23 cellular contexts compared by ENCODE assay signal in the genomic region with DNA sequence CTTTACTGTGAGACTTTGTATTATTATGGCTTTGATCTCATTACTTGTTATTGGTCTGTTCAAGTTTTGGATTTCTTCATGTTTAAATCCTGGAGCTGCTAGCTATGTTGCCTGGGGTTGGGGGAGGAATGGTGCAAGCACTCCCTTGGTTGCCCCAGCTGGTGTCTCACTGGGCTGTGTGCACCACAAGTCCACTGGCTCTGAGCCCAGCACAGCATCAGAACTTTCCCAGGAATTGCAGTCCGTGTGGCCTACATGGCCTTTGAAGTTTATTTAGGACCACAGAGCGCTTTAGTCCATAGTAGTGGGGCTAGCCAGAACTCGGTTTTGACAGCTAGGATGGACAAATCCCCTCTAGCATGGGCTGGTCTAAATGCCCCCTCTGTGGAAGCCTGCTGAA.
"Had no signal": no experiment of that assay in that cellular context is flagged by ENCODE, and none has a peak within 500 bp of the region (broad histone marks: within the 10 kb centered on the region; RNA-seq: fewer than 3 reads in every experiment).

No MANE protein-coding gene starts in this region.

- H3K4me3 Mint-ChIP-seq: activated CD4-positive, alpha-beta T cell treated with anti-CD3 and anti-CD28 coated beads for 36 hours; activated T-helper 1 cell treated with anti-CD3 and anti-CD28 coated beads, Interleukin-12 subunit alpha, Interleukin-12 subunit beta, Interleukin-2, Interleukin-4 antibody, amounts not matched to agents 30 ng/mL and 10 ng/mL and 1 ng/mL, durations not matched to agents 14 hours and 24 hours and 36 hours had no signal

- H3K27me3 ChIP-seq: body of pancreas, left lung, right atrium auricular region, upper lobe of left lung had no signal

- DNase-seq: activated CD4-positive, alpha-beta T cell treated with anti-CD3 and anti-CD28 coated beads for 36 hours; activated CD4-positive, alpha-beta T cell treated with anti-CD3 and anti-CD28 coated beads, Interleukin-2, amount 50 U/mL, for 48 hours; activated gamma-delta T cell treated with Interleukin-2 at 50 U/mL for 16 hours; activated T-cell treated with anti-CD3 and anti-CD28 coated beads for 4 hours; body of pancreas; caudate nucleus; effector CD4-positive, alpha-beta T cell; head of caudate nucleus; kidney; left lung; occipital lobe; small intestine; stimulated activated CD4-positive, alpha-beta T cell treated with anti-CD3 and anti-CD28 coated beads, Interleukin-15, amount 100 ng/mL, for 24 hours; stimulated activated CD4-positive, alpha-beta T cell treated with anti-CD3 and anti-CD28 coated beads, Interleukin-2, amount 100 ng/mL, for 48 hours; T-helper 2 cell; upper lobe of left lung had no signal

- H3K27me3 Mint-ChIP-seq: activated CD4-positive, alpha-beta T cell treated with anti-CD3 and anti-CD28 coated beads for 36 hours; progenitor cell of endocrine pancreas had no signal

- H3K4me1 ChIP-seq: left lung, right atrium auricular region, upper lobe of left lung had no signal

- H3K4me3 ChIP-seq: body of pancreas, left lung, right atrium auricular region, thoracic aorta, upper lobe of left lung had no signal

- ATAC-seq: activated CD4-positive, alpha-beta T cell treated with anti-CD3 and anti-CD28 coated beads for 36 hours; activated naive CD4-positive, alpha-beta T cell treated with anti-CD3 and anti-CD28 coated beads, Interleukin-2, amount 50 U/mL, for 72 hours; body of pancreas; esophagus mucosa; left lung had no signal

- H3K9me3 ChIP-seq: body of pancreas, thoracic aorta had no signal

- H3K27ac Mint-ChIP-seq: activated CD4-positive, alpha-beta T cell treated with anti-CD3 and anti-CD28 coated beads for 36 hours; activated naive CD4-positive, alpha-beta T cell treated with anti-CD3 and anti-CD28 coated beads, Interleukin-2, amount 50 U/mL, for 72 hours; activated T-helper 1 cell treated with anti-CD3 and anti-CD28 coated beads, Interleukin-12 subunit alpha, Interleukin-12 subunit beta, Interleukin-2, Interleukin-4 antibody, amounts not matched to agents 30 ng/mL and 10 ng/mL and 1 ng/mL, durations not matched to agents 14 hours and 24 hours and 36 hours; progenitor cell of endocrine pancreas had no signal

- H3K36me3 ChIP-seq: left lung, right atrium auricular region, thoracic aorta, upper lobe of left lung had no signal

- H3K27ac ChIP-seq: body of pancreas, left lung, right atrium auricular region, thoracic aorta, upper lobe of left lung had no signal

- FAIRE-seq: frontal cortex, kidney, small intestine had no signal
